Comparison of ENCODE assay signal across 7 cellular contexts in genomic region chr6:52416629-52417151, GRCh38. TPM values are rescaled to one million over a fixed set of nuclear protein-coding genes. Genes with fewer than 3 reads are reported as not detected.
DNase-seq lines count a peak whose midpoint lies in the region; ATAC-seq, FAIRE-seq and TF ChIP-seq lines count a peak whose summit lies in the region.

No MANE protein-coding gene starts in this region.

- peaks cover 5% of the 10 kb centered on the region; the same call in 1 of the 2 replicates for H3K79me2 ChIP-seq in DND-41 (ENCODE audit: insufficient read depth, low read length)

- no peaks in the 10 kb centered on the region for H4K20me1 ChIP-seq in DND-41 (ENCODE audit: insufficient read depth, low read length)

- H3K4me1 ChIP-seq in DND-41 (ENCODE audit: insufficient read depth, low read length) (peaks cover 29% of the 10 kb centered on the region), body of pancreas (peaks cover 15% of the 10 kb centered on the region), kidney (ENCODE audit: control insufficient read depth in 1 of 2, insufficient read depth in 1 of 2, low read depth in 1 of 2, low read length in 2 of 2) (peaks cover 3 to 4% of the 10 kb centered on the region in 2 donors), testis (no peaks in the 10 kb centered on the region)

- H3K36me3 ChIP-seq in DND-41 (ENCODE audit: insufficient read depth, low read length) (no peaks in the 10 kb centered on the region), body of pancreas (replicated peaks in 1 of 2; ENCODE audit: insufficient read depth in 1 of 2, low read depth in 2 of 2) (no peaks in the 10 kb centered on the region), kidney (ENCODE audit: control insufficient read depth in 1 of 2, insufficient read depth in 2 of 2, low read length in 2 of 2) (no peaks in the 10 kb centered on the region), testis (ENCODE audit: low read depth, missing control alignments) (no peaks in the 10 kb centered on the region)

- peak; percentile 28 for ATAC-seq in DND-41 (ENCODE audit: insufficient read depth, low read depth)
- ATAC-seq in HG03565 (IDR thresholded peaks at IDR 0.05; ENCODE audit: unreplicated experiment), result peak; percentile 28
- ATAC-seq in body of pancreas, result peak; percentile 29

- intact Hi-C loops in body of pancreas (cut with DNase I) (loop anchor here (10.0 kb wide), 1 partner anchor 178 kb away; no protein-coding TSS in a partner anchor), kidney (cut with DNase I) (loop anchor here (5.0 kb wide), 1 partner anchor 181 kb away; no protein-coding TSS in a partner anchor), testis (cut with DNase I; ENCODE audit: low total_unique reads) (loop anchor here (2.0 to 10.0 kb wide), 2 partner anchors 178 to 244 kb away; no protein-coding TSS in a partner anchor)

- H3K4me2 ChIP-seq in DND-41 (ENCODE audit: insufficient read depth, low read length), result no peak overlapping the region

- H3K9ac ChIP-seq in DND-41 (ENCODE audit: low read depth, low read length), result no peak overlapping the region
- H3K9ac ChIP-seq in kidney (ENCODE audit: low read length in 2 of 2), result no peak overlapping the region

- peak; percentile 54 for DNase-seq in DND-41
- peak; percentile 64 for DNase-seq in NCI-H774 (lab: John Stamatoyannopoulos, UW)
- DNase-seq in body of pancreas, result peak; percentile 21 to 60 (median 30)
- DNase-seq in kidney, result no peak
- DNase-seq in testis, result no peak
- DNase-seq in HuH-7.5 (ENCODE audit: low spot score), result no peak

- H3K27me3 ChIP-seq in DND-41 (ENCODE audit: insufficient read depth, low read length, poor library complexity) (no peaks in the 10 kb centered on the region), body of pancreas (no peaks in the 10 kb centered on the region), testis (no peaks in the 10 kb centered on the region)

- TF ChIP-seq POLR2A in body of pancreas (IDR thresholded peaks at IDR 0.05), result no peak
- no peak for TF ChIP-seq POLR2A in testis (IDR thresholded peaks at IDR 0.05)

- peak; percentile 90 for TF ChIP-seq CTCF in DND-41 (IDR thresholded peaks at IDR 0.05; ENCODE audit: borderline replicate concordance, extremely low read depth, low read length, poor library complexity, severe bottlenecking)
- peak; percentile 67 to 93 (median 84) for TF ChIP-seq CTCF in body of pancreas (IDR thresholded peaks at IDR 0.05)
- peak; percentile 94 for TF ChIP-seq CTCF in kidney (IDR thresholded peaks at IDR 0.05; ENCODE audit: borderline replicate concordance, extremely low read depth, insufficient read depth)
- peak; percentile 82 to 89 (median 88) for TF ChIP-seq CTCF in testis (IDR thresholded peaks at IDR 0.05)

- FAIRE-seq in kidney (lab: Jason Lieb, UNC), result no peak

- no peak overlapping the region for H3K4me3 ChIP-seq in DND-41 (ENCODE audit: low read depth in 1 of 2, low read length in 2 of 2)
- H3K4me3 ChIP-seq in body of pancreas, result no peak overlapping the region
- no peak overlapping the region for H3K4me3 ChIP-seq in kidney (ENCODE audit: low read length in 2 of 2)
- H3K4me3 ChIP-seq in testis, result no peak overlapping the region

- H3K9me3 ChIP-seq in DND-41 (ENCODE audit: insufficient read depth, low read length, severe bottlenecking) (no peaks in the 10 kb centered on the region), body of pancreas (no peaks in the 10 kb centered on the region), kidney (ENCODE audit: control insufficient read depth in 1 of 2, low read length in 2 of 2) (no peaks in the 10 kb centered on the region), testis (no peaks in the 10 kb centered on the region)

- no peak overlapping the region for H2AFZ ChIP-seq in DND-41 (ENCODE audit: low read depth, low read length)

- 0% methylated on average over 1 of the region's 1 CpG for WGBS in body of pancreas, 2 donors
- WGBS in testis, 2 donors, result 9 to 27% methylated on average over 1 of the region's 1 CpG

- no peak overlapping the region for H3K27ac ChIP-seq in DND-41 (ENCODE audit: low read length)
- no peak overlapping the region for H3K27ac ChIP-seq in body of pancreas
- no peak overlapping the region for H3K27ac ChIP-seq in kidney (ENCODE audit: low read depth in 2 of 2, low read length in 2 of 2)
- H3K27ac ChIP-seq in testis, result no peak overlapping the region

RNA-seq across cellular contexts. Expression of gene EFHC1, which starts 3.5 kb away (rescaled TPM):
- 10 to 100 TPM; 11.5 to 17.4 TPM for total RNA-seq in body of pancreas
- 33.9 TPM for total RNA-seq in kidney
- 25.4 TPM for polyA plus RNA-seq in kidney (ENCODE audit: insufficient read depth, low read depth, low replicate concordance)
- 10 to 100 TPM; 41.8 to 62.9 TPM for total RNA-seq in testis
- 133 TPM for polyA plus RNA-seq in testis (ENCODE audit: insufficient read depth, low read depth, low replicate concordance)

RNA-seq across cellular contexts. Expression of gene PAQR8, which starts 54.7 kb away (rescaled TPM):
- total RNA-seq in body of pancreas, result 1 to 10 TPM; 4.0 to 4.9 TPM
- total RNA-seq in kidney, result 7.5 TPM
- polyA plus RNA-seq in kidney (ENCODE audit: insufficient read depth, low read depth, low replicate concordance), result 5.9 TPM
- total RNA-seq in testis, result 10 to 100 TPM in 1 of 2 donors, 1 to 10 TPM in 1; 9.0 to 11.0 TPM
- polyA plus RNA-seq in testis (ENCODE audit: insufficient read depth, low read depth, low replicate concordance), result 8.3 TPM

Comparison
In these comparisons a context has a peak if more than half of its experiments do, and no peak if none do; other contexts are left out.
1. DNase-seq: peak in DND-41 (single experiment), NCI-H774 (single experiment) and body of pancreas (4 of 4); none in kidney (single experiment), testis (single experiment) and HuH-7.5 (single experiment).
2. Peak in every context shown above with its lines, with median percentiles within 50 percentile points of each other: ATAC-seq and CTCF ChIP-seq.